In the genomic region with DNA sequence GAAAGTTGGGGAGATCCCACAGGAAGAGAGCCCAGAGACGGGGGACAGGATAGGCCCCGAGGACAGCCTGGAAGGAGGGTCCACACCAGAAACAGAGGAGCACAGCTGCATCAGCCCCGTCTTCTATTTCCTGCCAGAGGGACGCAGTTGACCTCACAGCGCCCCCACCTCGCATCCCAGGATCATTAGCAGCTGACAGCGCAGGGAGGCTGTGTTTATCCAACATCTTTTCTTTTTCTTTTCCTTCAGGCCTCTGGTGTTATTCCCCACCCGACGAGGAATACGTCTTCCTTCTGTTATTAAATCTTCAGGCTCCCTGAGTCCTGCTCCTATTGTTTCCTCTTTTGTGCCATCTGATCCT, we compare ENCODE assay signal across 8 cellular contexts.
DNase-seq lines count a peak whose midpoint lies in the region; ATAC-seq, FAIRE-seq and TF ChIP-seq lines count a peak whose summit lies in the region.

No MANE protein-coding gene starts in this region.

- peak; percentile 25 for ATAC-seq in HG03039 (IDR thresholded peaks at IDR 0.05; ENCODE audit: unreplicated experiment)

- H3K27ac ChIP-seq in 22Rv1 (no peak overlapping the region), iPS DF 6.9 (ENCODE audit: low read length) (no peak overlapping the region), spleen (peak overlapping the region; percentile 27 to 81 (median 72))

- H3K27ac Mint-ChIP-seq in activated T-helper 1 cell treated with anti-CD3 and anti-CD28 coated beads, Interleukin-12 subunit alpha, Interleukin-12 subunit beta, Interleukin-2, Interleukin-4 antibody, amounts not matched to agents 30 ng/mL and 10 ng/mL and 1 ng/mL, durations not matched to agents 14 hours and 24 hours and 36 hours, result no peak overlapping the region

- H3K4me3 Mint-ChIP-seq in activated T-helper 1 cell treated with anti-CD3 and anti-CD28 coated beads, Interleukin-12 subunit alpha, Interleukin-12 subunit beta, Interleukin-2, Interleukin-4 antibody, amounts not matched to agents 30 ng/mL and 10 ng/mL and 1 ng/mL, durations not matched to agents 14 hours and 24 hours and 36 hours, result peak overlapping the region; percentile 53

- H3K4me1 Mint-ChIP-seq in activated T-helper 1 cell treated with anti-CD3 and anti-CD28 coated beads, Interleukin-12 subunit alpha, Interleukin-12 subunit beta, Interleukin-2, Interleukin-4 antibody, amounts not matched to agents 30 ng/mL and 10 ng/mL and 1 ng/mL, durations not matched to agents 14 hours and 24 hours and 36 hours (ENCODE audit: low read depth), result peaks cover 13% of the 10 kb centered on the region

- peak overlapping the region; percentile 65; the same call in 1 of the 2 replicates for H3K4me3 ChIP-seq in iPS DF 6.9 (ENCODE audit: low read length)
- H3K4me3 ChIP-seq in spleen, result peak overlapping the region in 7 of 8 donors; percentile 18 to 69 (median 35)

- FAIRE-seq in GM18507 (lab: Jason Lieb, UNC), result peak; percentile 59

- H3K9me3 ChIP-seq in iPS DF 6.9 (ENCODE audit: control insufficient read depth, insufficient read depth, low read length), result no peaks in the 10 kb centered on the region
- no peaks in the 10 kb centered on the region for H3K9me3 ChIP-seq in spleen

- no peaks in the 10 kb centered on the region for H3K9me3 Mint-ChIP-seq in activated T-helper 1 cell treated with anti-CD3 and anti-CD28 coated beads, Interleukin-12 subunit alpha, Interleukin-12 subunit beta, Interleukin-2, Interleukin-4 antibody, amounts not matched to agents 30 ng/mL and 10 ng/mL and 1 ng/mL, durations not matched to agents 14 hours and 24 hours and 36 hours

- WGBS in iPS DF 6.9 (ENCODE audit: insufficient coverage, insufficient read length), result no CpG with 5 or more reads among the region's 10 CpGs
- WGBS in spleen, 5 donors, result 3 to 11% (median 7%) methylated on average over 10 of the region's 10 CpGs

- H3K4me1 ChIP-seq in iPS DF 6.9 (ENCODE audit: control insufficient read depth, insufficient read depth, low read length), result no peaks in the 10 kb centered on the region
- H3K4me1 ChIP-seq in spleen, result peaks cover 4 to 20% (median 10%) of the 10 kb centered on the region in 6 donors

- H3K36me3 Mint-ChIP-seq in activated T-helper 1 cell treated with anti-CD3 and anti-CD28 coated beads, Interleukin-12 subunit alpha, Interleukin-12 subunit beta, Interleukin-2, Interleukin-4 antibody, amounts not matched to agents 30 ng/mL and 10 ng/mL and 1 ng/mL, durations not matched to agents 14 hours and 24 hours and 36 hours (ENCODE audit: low read depth), result no peaks in the 10 kb centered on the region

- TF ChIP-seq CTCF in 22Rv1 (IDR thresholded peaks at IDR 0.05), result peak; percentile 69
- TF ChIP-seq CTCF in spleen (IDR thresholded peaks at IDR 0.05 in 8 of 11, conservative IDR thresholded peaks at IDR 0.05 in 3 of 11), result no peak

- H3K27me3 ChIP-seq in iPS DF 6.9 (ENCODE audit: control insufficient read depth, insufficient read depth, low read length), result no peaks in the 10 kb centered on the region; the same call in 1 of the 2 replicates
- H3K27me3 ChIP-seq in spleen (replicated peaks in 1 of 7), result peaks cover 0 to 18% (median 0%) of the 10 kb centered on the region in 7 donors

- no peak for TF ChIP-seq POLR2A in spleen (IDR thresholded peaks at IDR 0.05)

- no peak for DNase-seq in GM18507 (ENCODE audit: extremely low spot score, insufficient read length, low read depth)
- no peak for DNase-seq in activated T-helper 1 cell treated with anti-CD3 and anti-CD28 coated beads, Interleukin-12 subunit alpha, Interleukin-12 subunit beta, Interleukin-2, Interleukin-4 antibody, amounts not matched to agents 30 ng/mL and 10 ng/mL and 1 ng/mL, durations not matched to agents 14 hours and 24 hours and 36 hours (ENCODE audit: low spot score)
- DNase-seq in iPS DF 6.9 (ENCODE audit: low read depth, low spot score), result no peak
- DNase-seq in spleen, result no peak
- no peak for DNase-seq in NCI-H146 treated with DMSO at 0.1 percent for 48 hours (lab: John Stamatoyannopoulos, UW; ENCODE audit: unreplicated experiment)
- no peak for DNase-seq in NCI-H2171 (lab: John Stamatoyannopoulos, UW)

- H3K36me3 ChIP-seq in iPS DF 6.9 (ENCODE audit: control insufficient read depth, insufficient read depth, low read length) (no peaks in the 10 kb centered on the region), spleen (no peaks in the 10 kb centered on the region)

- intact Hi-C loops in activated T-helper 1 cell treated with anti-CD3 and anti-CD28 coated beads, Interleukin-12 subunit alpha, Interleukin-12 subunit beta, Interleukin-2, Interleukin-4 antibody, amounts not matched to agents 30 ng/mL and 10 ng/mL and 1 ng/mL, durations not matched to agents 14 hours and 24 hours and 36 hours (cut with micrococcal nuclease), result no loop called here
- intact Hi-C loops in spleen (cut with DNase I; ENCODE audit: low total_unique reads), result no loop called here

- H3K27me3 Mint-ChIP-seq in activated T-helper 1 cell treated with anti-CD3 and anti-CD28 coated beads, Interleukin-12 subunit alpha, Interleukin-12 subunit beta, Interleukin-2, Interleukin-4 antibody, amounts not matched to agents 30 ng/mL and 10 ng/mL and 1 ng/mL, durations not matched to agents 14 hours and 24 hours and 36 hours (ENCODE audit: insufficient read depth), result peaks cover 31% of the 10 kb centered on the region

Comparison
In these comparisons a context has a peak if more than half of its experiments do, and no peak if none do; other contexts are left out.
1. H3K27ac ChIP-seq: peak in spleen (8 of 8); none in 22Rv1 (single experiment) and iPS DF 6.9 (single experiment).